Comparison of ENCODE assay signal across 17 cellular contexts in genomic region chr7:17139081-17139480, GRCh38.
A peak's percentile ranks its signal among the peaks of the same experiment; 100 is the strongest.
DNase-seq lines count a peak whose midpoint lies in the region; ATAC-seq and TF ChIP-seq lines count a peak whose summit lies in the region.
"Had no signal": no experiment of that assay in that cellular context is flagged by ENCODE, and none has a peak within 500 bp of the region (broad histone marks: within the 10 kb centered on the region; RNA-seq: fewer than 3 reads in every experiment).

No MANE protein-coding gene starts in this region.

- no peak overlapping the region for H2AFZ ChIP-seq in MM.1S (ENCODE audit: low read length)

- ATAC-seq in CD8-positive, alpha-beta T cell = peak; percentile 61
- peak; percentile 86 for ATAC-seq in activated naive CD8-positive, alpha-beta T cell treated with anti-CD3 and anti-CD28 coated beads, Interleukin-2, amount 50 U/mL, for 24 hours
- ATAC-seq in natural killer cell (no peak), HG03280 (IDR thresholded peaks at IDR 0.05; ENCODE audit: unreplicated experiment) (no peak), left lung (no peak)
- ATAC-seq: GM12878 had no signal

- peaks cover 36% of the 10 kb centered on the region for H3K4me1 ChIP-seq in CD8-positive, alpha-beta T cell (ENCODE audit: insufficient read depth, low read length)
- H3K4me1 ChIP-seq in MM.1S (ENCODE audit: low read length) = peaks cover 29% of the 10 kb centered on the region
- H3K4me1 ChIP-seq in left lung = peaks cover 4 to 17% of the 10 kb centered on the region in 2 donors
- H3K4me1 ChIP-seq: BLaER1 had no signal

- H3K27me3 ChIP-seq in CD8-positive, alpha-beta T cell (ENCODE audit: insufficient read depth, low read length) = no peaks in the 10 kb centered on the region
- H3K27me3 ChIP-seq in MM.1S (replicated peaks; ENCODE audit: insufficient read depth, low read length) (no peaks in the 10 kb centered on the region), left lung (no peaks in the 10 kb centered on the region)
- H3K27me3 ChIP-seq: BLaER1 had no signal

- H3F3A ChIP-seq in MM.1S (ENCODE audit: insufficient read depth, low read length) = peaks cover 12% of the 10 kb centered on the region

- CTCF ChIA-PET in CD8-positive, alpha-beta T cell (lab: Charles Lee) = interaction anchor here (1.2 kb wide), 1 partner anchor 13 kb away, joined by 3 read pairs; no protein-coding TSS in a partner anchor

- H3K9me2 ChIP-seq in MM.1S (replicated peaks; ENCODE audit: insufficient read depth, low read length) = no peaks in the 10 kb centered on the region

- H3K9me3 ChIP-seq in CD8-positive, alpha-beta T cell (ENCODE audit: low read length) = no peaks in the 10 kb centered on the region
- H3K9me3 ChIP-seq in MM.1S (replicated peaks; ENCODE audit: insufficient read depth, low read length) = no peaks in the 10 kb centered on the region
- no peaks in the 10 kb centered on the region for H3K9me3 ChIP-seq in left lung
- H3K9me3 ChIP-seq: BLaER1 had no signal

- no peak for TF ChIP-seq CTCF in CD8-positive, alpha-beta T cell (IDR thresholded peaks at IDR 0.05)
- no peak for TF ChIP-seq CTCF in MM.1S (IDR thresholded peaks at IDR 0.05; ENCODE audit: low read length)
- TF ChIP-seq CTCF in natural killer cell (IDR thresholded peaks at IDR 0.05) = no peak
- TF ChIP-seq CTCF in left lung (IDR thresholded peaks at IDR 0.05) = no peak

- peak overlapping the region; percentile 4; the same call in 1 of the 2 replicates for H3K4me2 ChIP-seq in MM.1S (ENCODE audit: low read depth, low read length)
- H3K4me2 ChIP-seq: BLaER1 had no signal

- POLR2A ChIA-PET in CD8-positive, alpha-beta T cell (lab: Charles Lee) = interaction anchor here (0.6 to 1.0 kb wide), 2 partner anchors 17 to 60 kb away, joined by 3 read pairs; no protein-coding TSS in a partner anchor

- no peaks in the 10 kb centered on the region for H4K20me1 ChIP-seq in MM.1S (ENCODE audit: insufficient read depth, low read length)
- H4K20me1 ChIP-seq: BLaER1 had no signal

- H3K27me3 Mint-ChIP-seq in CD8-positive, alpha-beta T cell (ENCODE audit: low read depth) = no peaks in the 10 kb centered on the region
- H3K27me3 Mint-ChIP-seq in activated naive CD8-positive, alpha-beta T cell treated with anti-CD3 and anti-CD28 coated beads, Interleukin-2, amount 50 U/mL, for 24 hours = no peaks in the 10 kb centered on the region
- no peaks in the 10 kb centered on the region for H3K27me3 Mint-ChIP-seq in natural killer cell (ENCODE audit: low read depth in 2 of 2)
- H3K27me3 Mint-ChIP-seq: dendritic cell treated with granulocyte-macrophage colony-stimulating factor and Interleukin-4, amounts not matched to agents 40 ng/mL and 50 ng/mL, for 4 days; progenitor cell of endocrine pancreas; type B pancreatic cell had no signal

- peak overlapping the region; percentile 43 for H3K4me3 Mint-ChIP-seq in CD8-positive, alpha-beta T cell
- H3K4me3 Mint-ChIP-seq in activated naive CD8-positive, alpha-beta T cell treated with anti-CD3 and anti-CD28 coated beads, Interleukin-2, amount 50 U/mL, for 24 hours = peak overlapping the region; percentile 9
- no peak overlapping the region for H3K4me3 Mint-ChIP-seq in natural killer cell
- H3K4me3 Mint-ChIP-seq: dendritic cell treated with granulocyte-macrophage colony-stimulating factor and Interleukin-4, amounts not matched to agents 40 ng/mL and 50 ng/mL, for 4 days; type B pancreatic cell had no signal

- DNase-seq in CD8-positive, alpha-beta T cell = no peak
- DNase-seq in MM.1S = peak; percentile 21
- DNase-seq in activated naive CD8-positive, alpha-beta T cell treated with anti-CD3 and anti-CD28 coated beads, Interleukin-2, amount 50 U/mL, for 24 hours = no peak
- no peak for DNase-seq in natural killer cell
- no peak for DNase-seq in left lung
- DNase-seq in stimulated activated naive CD4-positive, alpha-beta T cell treated with Interleukin-2 at 50 U/mL for 16 hours (lab: John Stamatoyannopoulos, UW) = no peak
- DNase-seq: activated CD8-positive, alpha-beta memory T cell treated with anti-CD3 and anti-CD28 coated beads for 24 hours; amygdala; NCI-H2081; NCI-H748 treated with DMSO at 0.1 percent for 48 hours; T-helper 9 cell had no signal

- peak overlapping the region; percentile 88 for H3K27ac Mint-ChIP-seq in CD8-positive, alpha-beta T cell
- H3K27ac Mint-ChIP-seq in activated naive CD8-positive, alpha-beta T cell treated with anti-CD3 and anti-CD28 coated beads, Interleukin-2, amount 50 U/mL, for 24 hours = peak overlapping the region; percentile 74
- H3K27ac Mint-ChIP-seq in natural killer cell = peak overlapping the region; percentile 4 to 63
- H3K27ac Mint-ChIP-seq: dendritic cell treated with granulocyte-macrophage colony-stimulating factor and Interleukin-4, amounts not matched to agents 40 ng/mL and 50 ng/mL, for 4 days; progenitor cell of endocrine pancreas; type B pancreatic cell had no signal

- peak overlapping the region; percentile 17 for H3K27ac ChIP-seq in CD8-positive, alpha-beta T cell (ENCODE audit: low read depth, low read length)
- H3K27ac ChIP-seq in MM.1S (ENCODE audit: low read length) (peak overlapping the region; percentile 20; the same call in 1 of the 2 replicates), left lung (no peak overlapping the region)
- H3K27ac ChIP-seq: BLaER1 had no signal

- no peaks in the 10 kb centered on the region for H3K36me3 Mint-ChIP-seq in CD8-positive, alpha-beta T cell
- H3K36me3 Mint-ChIP-seq in activated naive CD8-positive, alpha-beta T cell treated with anti-CD3 and anti-CD28 coated beads, Interleukin-2, amount 50 U/mL, for 24 hours (ENCODE audit: low read depth) = no peaks in the 10 kb centered on the region
- H3K36me3 Mint-ChIP-seq in natural killer cell = no peaks in the 10 kb centered on the region
- H3K36me3 Mint-ChIP-seq: type B pancreatic cell had no signal

- peaks cover 45% of the 10 kb centered on the region for H3K4me1 Mint-ChIP-seq in CD8-positive, alpha-beta T cell (ENCODE audit: low read depth)
- H3K4me1 Mint-ChIP-seq in activated naive CD8-positive, alpha-beta T cell treated with anti-CD3 and anti-CD28 coated beads, Interleukin-2, amount 50 U/mL, for 24 hours = peaks cover 77% of the 10 kb centered on the region
- H3K4me1 Mint-ChIP-seq in natural killer cell = peaks cover 16 to 23% of the 10 kb centered on the region in 2 donors

- H3K9me3 Mint-ChIP-seq in CD8-positive, alpha-beta T cell = no peaks in the 10 kb centered on the region
- no peaks in the 10 kb centered on the region for H3K9me3 Mint-ChIP-seq in activated naive CD8-positive, alpha-beta T cell treated with anti-CD3 and anti-CD28 coated beads, Interleukin-2, amount 50 U/mL, for 24 hours
- no peaks in the 10 kb centered on the region for H3K9me3 Mint-ChIP-seq in natural killer cell
- H3K9me3 Mint-ChIP-seq: dendritic cell treated with granulocyte-macrophage colony-stimulating factor and Interleukin-4, amounts not matched to agents 40 ng/mL and 50 ng/mL, for 4 days; type B pancreatic cell had no signal

- H3K4me3 ChIP-seq in CD8-positive, alpha-beta T cell (ENCODE audit: low read depth, low read length) = no peak overlapping the region
- no peak overlapping the region for H3K4me3 ChIP-seq in MM.1S (ENCODE audit: low read length)
- no peak overlapping the region for H3K4me3 ChIP-seq in left lung
- H3K4me3 ChIP-seq: BLaER1, GM12878 had no signal

- H3K79me2 ChIP-seq in MM.1S (ENCODE audit: low read length) = no peaks in the 10 kb centered on the region

- H3K36me3 ChIP-seq in CD8-positive, alpha-beta T cell (ENCODE audit: insufficient read depth, low read length) = no peaks in the 10 kb centered on the region
- H3K36me3 ChIP-seq in MM.1S (replicated peaks; ENCODE audit: insufficient read depth, low read length) = no peaks in the 10 kb centered on the region
- H3K36me3 ChIP-seq in left lung = no peaks in the 10 kb centered on the region
- H3K36me3 ChIP-seq: BLaER1 had no signal

- intact Hi-C loops in CD8-positive, alpha-beta T cell (cut with DNase I, micrococcal nuclease) = no loop called here
- intact Hi-C loops in natural killer cell (cut with micrococcal nuclease) = no loop called here
- intact Hi-C loops in left lung (cut with DNase I) = no loop called here

- H3K9ac ChIP-seq in MM.1S (ENCODE audit: low read length) = no peak overlapping the region
- H3K9ac ChIP-seq: BLaER1 had no signal

Comparison
In these comparisons a context has a peak if more than half of its experiments do, and no peak if none do; other contexts are left out.
1. ATAC-seq: peak in CD8-positive, alpha-beta T cell (single experiment) and activated naive CD8-positive, alpha-beta T cell treated with anti-CD3 and anti-CD28 coated beads, Interleukin-2, amount 50 U/mL, for 24 hours (single experiment); none in natural killer cell (0 of 3), HG03280 (single experiment) and left lung (single experiment).
2. H3K27ac ChIP-seq: peak in CD8-positive, alpha-beta T cell (single experiment) and MM.1S (single experiment); none in left lung (0 of 2).
3. H3K27ac Mint-ChIP-seq: peak in every context shown above with its lines; median percentile 88 in CD8-positive, alpha-beta T cell; 74 in activated naive CD8-positive, alpha-beta T cell treated with anti-CD3 and anti-CD28 coated beads, Interleukin-2, amount 50 U/mL, for 24 hours; 34 in natural killer cell.